ENCODE assay signal across 7 cellular contexts in the genomic region with DNA sequence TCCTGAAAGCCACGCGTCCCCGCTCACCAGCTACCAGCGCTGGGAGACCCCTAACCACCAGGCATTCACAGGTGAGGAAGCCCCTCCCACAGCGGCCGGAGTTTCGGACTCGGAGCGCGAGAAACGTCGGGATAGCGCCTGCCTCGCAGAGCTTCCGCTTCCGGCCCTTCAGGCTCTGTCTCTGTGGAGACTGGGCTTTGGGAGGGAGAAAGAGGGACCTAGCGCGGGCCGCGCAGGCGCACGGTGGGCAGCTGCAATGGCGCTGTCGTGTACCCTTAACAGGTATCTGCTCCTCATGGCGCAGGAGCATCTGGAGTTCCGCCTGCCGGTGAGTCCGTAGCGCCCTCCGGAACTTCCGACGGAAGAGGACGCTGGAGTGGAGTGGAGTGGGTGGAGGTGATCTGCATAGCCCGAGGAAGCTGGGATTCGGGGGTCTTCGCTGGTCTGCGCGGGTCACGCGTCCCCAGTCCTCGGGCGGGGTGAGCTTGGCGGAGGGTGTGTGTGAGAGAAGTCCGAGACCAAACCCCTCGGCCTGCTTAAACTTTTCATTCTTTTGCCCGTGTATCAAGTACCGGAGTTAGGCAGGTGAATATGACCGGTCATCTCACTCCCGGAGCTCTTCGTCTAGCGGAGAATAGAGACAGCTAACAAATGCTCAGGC.
DNase-seq lines count a peak whose midpoint lies in the region; ATAC-seq and TF ChIP-seq lines count a peak whose summit lies in the region.

A gene (plus strand): TSS at position 246 of the 661 bp plus-strand sequence. CDS start 11 bp downstream, at position 257.

- no peaks in the 10 kb centered on the region for H3K36me3 Mint-ChIP-seq in T-helper 2 cell treated with Interferon-gamma antibody and Interleukin-4, amounts not matched to agents 5 μg/mL and 100 μg/mL, for 36 hours (ENCODE audit: low read depth)

- H3K27me3 Mint-ChIP-seq in T-helper 2 cell treated with Interferon-gamma antibody and Interleukin-4, amounts not matched to agents 5 μg/mL and 100 μg/mL, for 36 hours (ENCODE audit: low read depth), result no peaks in the 10 kb centered on the region

- H3K4me3 ChIP-seq in astrocyte of the cerebellum (ENCODE audit: low read depth, low read length) (peak within 1 kb of the TSS; percentile 85), retinal pigment epithelial cell (ENCODE audit: low read length) (peak within 1 kb of the TSS; percentile 97)

- no peaks in the 10 kb centered on the region for H3K9me3 Mint-ChIP-seq in T-helper 2 cell treated with Interferon-gamma antibody and Interleukin-4, amounts not matched to agents 5 μg/mL and 100 μg/mL, for 36 hours

- in situ Hi-C loops in astrocyte of the cerebellum (cut with HindIII; ENCODE audit: low sequenced_read_pairs), result no loop called here

- no peak within 1 kb of the TSS for H3K27ac Mint-ChIP-seq in T-helper 2 cell treated with Interferon-gamma antibody and Interleukin-4, amounts not matched to agents 5 μg/mL and 100 μg/mL, for 36 hours

- TF ChIP-seq CTCF in astrocyte of the cerebellum (IDR thresholded peaks at IDR 0.05; ENCODE audit: low read depth, low read length, missing control alignments) (peak; percentile 15), retinal pigment epithelial cell (conservative IDR thresholded peaks at IDR 0.05; ENCODE audit: low read depth, low read length) (no peak)

- H3K4me1 Mint-ChIP-seq in T-helper 2 cell treated with Interferon-gamma antibody and Interleukin-4, amounts not matched to agents 5 μg/mL and 100 μg/mL, for 36 hours (ENCODE audit: low read depth), result peaks cover 11% of the 10 kb centered on the region

- DNase-seq in NCI-H1694 (lab: John Stamatoyannopoulos, UW) (peak; percentile 70), astrocyte of the cerebellum (ENCODE audit: low read depth) (peak; percentile 57), hypothalamus (lab: John Stamatoyannopoulos, UW) (peak; percentile 19 to 90 (median 80)), retinal pigment epithelial cell (ENCODE audit: low read depth) (peak; percentile 58)
- DNase-seq in T-helper 2 cell treated with Interferon-gamma antibody and Interleukin-4, amounts not matched to agents 5 μg/mL and 100 μg/mL, for 36 hours (ENCODE audit: low spot score), result peak; percentile 80

- ATAC-seq in GM18502 (IDR thresholded peaks at IDR 0.05; ENCODE audit: poor library complexity, unreplicated experiment) (peak; percentile 96), HG02885 (IDR thresholded peaks at IDR 0.05; ENCODE audit: poor library complexity, unreplicated experiment) (peak; percentile 94)

- H3K4me3 Mint-ChIP-seq in T-helper 2 cell treated with Interferon-gamma antibody and Interleukin-4, amounts not matched to agents 5 μg/mL and 100 μg/mL, for 36 hours, result peak within 1 kb of the TSS; percentile 19

Comparison
In these comparisons a context has a peak if more than half of its experiments do, and no peak if none do; other contexts are left out.
1. Peak in every context shown above with its lines: DNase-seq, ATAC-seq and H3K4me3 ChIP-seq.